ENCODE assay signal across 1 cellular context in genomic region chr16:88695218-88695617, GRCh38.
TF ChIP-seq lines count a peak whose summit lies in the region.

No MANE protein-coding gene starts in this region.

TF ChIP-seq in HepG2, 621 proteins besides CTCF, POLR2A, EP300 and RAD21:
- no peak for TF ChIP-seq ESRRA (CRISPR knock-in tag; IDR thresholded peaks at IDR 0.05; ENCODE audit: low read depth)
- no peak for TF ChIP-seq HOXA3 (CRISPR knock-in tag; IDR thresholded peaks at IDR 0.05)
- no peak for TF ChIP-seq JDP2 (CRISPR knock-in tag; IDR thresholded peaks at IDR 0.05; ENCODE audit: borderline replicate concordance)
- no peak for TF ChIP-seq ZNF431 (CRISPR knock-in tag; IDR thresholded peaks at IDR 0.05; ENCODE audit: borderline replicate concordance, low read depth)
- TF ChIP-seq U2AF2 (IDR thresholded peaks at IDR 0.05; ENCODE audit: low read depth, low read length): no peak
- TF ChIP-seq SALL2 (CRISPR knock-in tag; IDR thresholded peaks at IDR 0.05): no peak
- no peak for TF ChIP-seq ZNF816 (CRISPR knock-in tag; IDR thresholded peaks at IDR 0.05; ENCODE audit: borderline replicate concordance)
- TF ChIP-seq DPF2 (CRISPR knock-in tag; IDR thresholded peaks at IDR 0.05; ENCODE audit: borderline replicate concordance, low read depth): no peak
- TF ChIP-seq ZFX (CRISPR knock-in tag; IDR thresholded peaks at IDR 0.05; ENCODE audit: low read depth): peak; percentile 27; the same call in 1 of the 2 replicates
- no peak for TF ChIP-seq FIP1L1 (IDR thresholded peaks at IDR 0.05; ENCODE audit: borderline replicate concordance, insufficient read depth, low read depth, low read length)
- TF ChIP-seq ZBTB7B (CRISPR knock-in tag; IDR thresholded peaks at IDR 0.05): no peak
- TF ChIP-seq POLR2AphosphoS2 (IDR thresholded peaks at IDR 0.05; ENCODE audit: low read depth, low read length): no peak
- TF ChIP-seq MLLT10 (CRISPR knock-in tag; IDR thresholded peaks at IDR 0.05): no peak
- peak; percentile 66 for TF ChIP-seq ZBTB33 (CRISPR knock-in tag; IDR thresholded peaks at IDR 0.05)
- TF ChIP-seq NCOA5 (CRISPR knock-in tag; IDR thresholded peaks at IDR 0.05): no peak
- no peak for TF ChIP-seq MED1 (CRISPR knock-in tag; IDR thresholded peaks at IDR 0.05)
- no peak for TF ChIP-seq ZNF333 (CRISPR knock-in tag; IDR thresholded peaks at IDR 0.05; ENCODE audit: borderline replicate concordance)
- TF ChIP-seq MNT (IDR thresholded peaks at IDR 0.05): no peak
- peak; percentile 53 for TF ChIP-seq AGO2 (optimal IDR thresholded peaks at IDR 0.05; ENCODE audit: low read depth, low read length)
- TF ChIP-seq STAT5B (CRISPR knock-in tag; IDR thresholded peaks at IDR 0.05): no peak
- TF ChIP-seq ZBTB3 (CRISPR knock-in tag; IDR thresholded peaks at IDR 0.05; ENCODE audit: borderline replicate concordance, low read depth): no peak
- TF ChIP-seq ZNF678 (CRISPR knock-in tag; IDR thresholded peaks at IDR 0.05): no peak
- TF ChIP-seq AGO1 (IDR thresholded peaks at IDR 0.05; ENCODE audit: low read depth, low read length, poor library complexity, severe bottlenecking): peak; percentile 17
- no peak for TF ChIP-seq RORA (CRISPR knock-in tag; IDR thresholded peaks at IDR 0.05)
- no peak for TF ChIP-seq POGK (CRISPR knock-in tag; conservative IDR thresholded peaks at IDR 0.05)
- no peak for TF ChIP-seq ZNF276 (CRISPR knock-in tag; IDR thresholded peaks at IDR 0.05; ENCODE audit: low read depth)
- TF ChIP-seq ZKSCAN8 (CRISPR knock-in tag; IDR thresholded peaks at IDR 0.05; ENCODE audit: borderline replicate concordance): no peak
- peak; percentile 53; the same call in 1 of the 2 replicates for TF ChIP-seq KDM2A (CRISPR knock-in tag; IDR thresholded peaks at IDR 0.05; ENCODE audit: borderline replicate concordance, low read depth)
- no peak for TF ChIP-seq ZNF335 (CRISPR knock-in tag; IDR thresholded peaks at IDR 0.05)
- TF ChIP-seq ZNF224 (CRISPR knock-in tag; IDR thresholded peaks at IDR 0.05): no peak
- peak; percentile 46; the same call in 1 of the 2 replicates for TF ChIP-seq HIC2 (CRISPR knock-in tag; IDR thresholded peaks at IDR 0.05; ENCODE audit: low read depth)
- TF ChIP-seq ZNF776 (CRISPR knock-in tag; IDR thresholded peaks at IDR 0.05): no peak
- TF ChIP-seq KDM6A (CRISPR knock-in tag; IDR thresholded peaks at IDR 0.05; ENCODE audit: low read depth): no peak
- TF ChIP-seq SPEN (CRISPR knock-in tag; IDR thresholded peaks at IDR 0.05; ENCODE audit: low read depth): no peak
- TF ChIP-seq MYPOP (CRISPR knock-in tag; IDR thresholded peaks at IDR 0.05): no peak
- no peak for TF ChIP-seq ZNF75D (CRISPR knock-in tag; IDR thresholded peaks at IDR 0.05; ENCODE audit: borderline replicate concordance)
- TF ChIP-seq HNRNPL (IDR thresholded peaks at IDR 0.05; ENCODE audit: low read depth, low read length): peak; percentile 73; the same call in 1 of the 2 replicates
- no peak for TF ChIP-seq ZNF773 (CRISPR knock-in tag; IDR thresholded peaks at IDR 0.05; ENCODE audit: borderline replicate concordance)
- TF ChIP-seq MED8 (CRISPR knock-in tag; IDR thresholded peaks at IDR 0.05; ENCODE audit: insufficient replicate concordance): no peak
- no peak for TF ChIP-seq MAF1 (CRISPR knock-in tag; IDR thresholded peaks at IDR 0.05; ENCODE audit: borderline replicate concordance)
- TF ChIP-seq TBX3 (IDR thresholded peaks at IDR 0.05; ENCODE audit: borderline replicate concordance): no peak
- TF ChIP-seq ZFP1 (CRISPR knock-in tag; IDR thresholded peaks at IDR 0.05): no peak
- TF ChIP-seq ZNF839 (CRISPR knock-in tag; IDR thresholded peaks at IDR 0.05; ENCODE audit: borderline replicate concordance): 0 out of 2 replicates have a peak, but pooled peaks have one; percentile 55
- no peak for TF ChIP-seq RFXAP (CRISPR knock-in tag; IDR thresholded peaks at IDR 0.05; ENCODE audit: borderline replicate concordance)
- TF ChIP-seq ZNF687 (CRISPR knock-in tag; IDR thresholded peaks at IDR 0.05): peak; percentile 13; the same call in 1 of the 2 replicates
- no peak for TF ChIP-seq NR0B2 (CRISPR knock-in tag; IDR thresholded peaks at IDR 0.05)
- no peak for TF ChIP-seq ATF2 (CRISPR knock-in tag; IDR thresholded peaks at IDR 0.05)
- TF ChIP-seq DRAP1 (CRISPR knock-in tag; IDR thresholded peaks at IDR 0.05): no peak
- no peak for TF ChIP-seq ZNF644 (CRISPR knock-in tag; IDR thresholded peaks at IDR 0.05; ENCODE audit: low read depth)
